ENCODE assay signal across 8 cellular contexts in genomic region chr14:100285021-100285912, GRCh38. TPM values are rescaled to one million over a fixed set of nuclear protein-coding genes. Genes with fewer than 3 reads are reported as not detected.
DNase-seq lines count a peak whose midpoint lies in the region; ATAC-seq, FAIRE-seq and TF ChIP-seq lines count a peak whose summit lies in the region.

No MANE protein-coding gene starts in this region.

- TF ChIP-seq CTCF in GM12865 (IDR thresholded peaks at IDR 0.05; ENCODE audit: insufficient read depth, low read depth, low read length, missing control alignments), result peak; percentile 89
- TF ChIP-seq CTCF in K562 (IDR thresholded peaks at IDR 0.05 in 2 of 3, conservative IDR thresholded peaks at IDR 0.05 in 1 of 3; ENCODE audit: insufficient read depth in 2 of 3, low read depth in 1 of 3, low read length in 3 of 3), result peak in 2 of 3 experiments; percentile 77 to 85

- TF ChIP-seq EP300 in K562 (IDR thresholded peaks at IDR 0.05; ENCODE audit: low read length), result no peak

- peaks cover 2% of the 10 kb centered on the region; the same call in 1 of the 3 replicates for H3K79me2 ChIP-seq in K562 (ENCODE audit: control insufficient read depth, insufficient read depth, low read length)

- peak; percentile 74; the same call in 1 of the 2 replicates for TF ChIP-seq POLR2A in K562 (conservative IDR thresholded peaks at IDR 0.05)

- H3K9me1 ChIP-seq in K562 (ENCODE audit: control insufficient read depth, insufficient read depth, low read length), result no peaks in the 10 kb centered on the region

- WGBS in K562 (ENCODE audit: insufficient coverage, low coverage, missing lambda C conversion rate), result under 1% methylated on average over 24 of the region's 82 CpGs

- no peaks in the 10 kb centered on the region for H3K9me3 ChIP-seq in K562 (replicated peaks; ENCODE audit: control insufficient read depth, insufficient read depth, low read depth, low read length)

- H4K20me1 ChIP-seq in K562 (replicated peaks; ENCODE audit: control insufficient read depth, insufficient read depth, low read length), result 0 out of 2 replicates have a peak, but pooled peaks cover 3% of the 10 kb centered on the region

- no TSS peak for BruUV-seq in K562 (replicated peaks; lab: Mats Ljungman, UMichigan)

- H3K4me2 ChIP-seq in K562 (ENCODE audit: insufficient read depth, low read length), result peak overlapping the region; percentile 75

- intact Hi-C loops in K562 (cut with micrococcal nuclease), result loop anchor here (1.0 kb wide), 1 partner anchor 90 kb away; a partner anchor contains a TSS

- H3K4me1 ChIP-seq in K562 (replicated peaks in 1 of 2; ENCODE audit: control insufficient read depth in 2 of 2, insufficient read depth in 2 of 2, low read length in 2 of 2), result peaks cover 0 to 25% of the 10 kb centered on the region in 2 experiments; a peak in 3 of 5 replicates

- peak overlapping the region; percentile 75 for H3K4me3 ChIP-seq in GM12865 (ENCODE audit: low read depth, low read length)
- H3K4me3 ChIP-seq in K562, result peak overlapping the region; percentile 64

- peak overlapping the region; percentile 91 for H2AFZ ChIP-seq in K562 (ENCODE audit: low read depth, low read length)

- DNase-seq in GM12865 (ENCODE audit: low read depth) (peak; percentile 86), KBM-7 (peak; percentile 70), T-helper 22 cell (ENCODE audit: low read depth) (peak; percentile 62), K562 (ENCODE audit: extremely low read depth in 1 of 4, low spot score in 3 of 4) (peak; percentile 78 to 96 (median 94)), iPS-NIHi11 (ENCODE audit: low spot score) (peak; percentile 96), DMS153 (lab: John Stamatoyannopoulos, UW) (no peak)
- DNase-seq in stimulated activated CD4-positive, alpha-beta T cell treated with anti-CD3 and anti-CD28 coated beads, Interleukin-12 subunit alpha, Interleukin-12 subunit beta, amount 100 ng/mL, for 48 hours (ENCODE audit: low read depth in 2 of 3, low spot score in 1 of 3), result peak; percentile 54 to 74 (median 69)

- H3K27ac ChIP-seq in K562 (ENCODE audit: extremely low read depth, low read depth, low read length), result peak overlapping the region; percentile 96

- H3K9ac ChIP-seq in K562 (ENCODE audit: insufficient read depth in 1 of 2, low read depth in 2 of 2, low read length in 2 of 2), result peak overlapping the region; percentile 94 to 97

- no peak for FAIRE-seq in K562 (lab: Jason Lieb, UNC)

- ATAC-seq in GM21717 (IDR thresholded peaks at IDR 0.05; ENCODE audit: unreplicated experiment) (peak; percentile 81), K562 (peak; percentile 94)

- peak; percentile 20 to 34; a peak in 3 of 4 replicates for TF ChIP-seq RAD21 in K562 (CRISPR knock-in tag; conservative IDR thresholded peaks at IDR 0.05 in 1 of 2, IDR thresholded peaks at IDR 0.05 in 1 of 2)

- H3K36me3 ChIP-seq in K562 (ENCODE audit: control insufficient read depth, insufficient read depth, low read length), result peaks cover 16% of the 10 kb centered on the region; the same call in 1 of the 3 replicates

- POLR2A ChIA-PET in K562 (lab: Yijun Ruan, JAX), result interaction anchor here (0.6 to 3.3 kb wide), 6 partner anchors 10 to 392 kb away, joined by 3 to 11 read pairs (median 3); a partner anchor contains a TSS

- in situ Hi-C loops in KBM-7 (cut with MboI; ENCODE audit: low pct_unique_long_range_greater_than_20kb, low sequenced_read_pairs) (no loop called here), K562 (cut with MboI) (no loop called here)

- CTCF ChIA-PET in K562 (lab: Yijun Ruan, JAX; ENCODE audit: low intra/inter-chr PET ratio), result interaction anchor here (0.6 kb wide), 1 partner anchor 1640 kb away, joined by 3 read pairs; no protein-coding TSS in a partner anchor

- H3K27me3 ChIP-seq in K562 (ENCODE audit: control insufficient read depth in 2 of 2, insufficient read depth in 2 of 2, low read length in 2 of 2), result no peaks in the 10 kb centered on the region

TF ChIP-seq in K562, 482 proteins besides CTCF, POLR2A, EP300 and RAD21 (continues in another document):
- TF ChIP-seq ZNF512 (tag; IDR thresholded peaks at IDR 0.05) (no peak), NFATC3 (IDR thresholded peaks at IDR 0.05) (no peak), ERF (CRISPR knock-in tag; IDR thresholded peaks at IDR 0.05) (0 out of 2 replicates have a peak, but pooled peaks have one; percentile 9), MYBL2 (IDR thresholded peaks at IDR 0.05; ENCODE audit: low read depth) (no peak), MYBL2 (CRISPR knock-in tag; IDR thresholded peaks at IDR 0.05; ENCODE audit: borderline replicate concordance) (no peak), NELFE (IDR thresholded peaks at IDR 0.05; ENCODE audit: insufficient read depth, insufficient read length) (no peak)

RNA-seq across cellular contexts. Expression of gene SLC25A29, which starts 21.0 kb away (rescaled TPM):
- 25.5 and 46.3 TPM in 2 replicates for total RNA-seq in K562 (2011; cell fraction: chromatin; rRNA removed; ENCODE audit: low replicate concordance)
- total RNA-seq in K562 (2011; cell fraction: nucleolus; rRNA removed), result 35.9 TPM in 2 replicates
- total RNA-seq in K562 (2011; cell fraction: nucleoplasm; rRNA removed), result 25.8 and 28.6 TPM in 2 replicates
- total RNA-seq in K562 (2014; rRNA removed) (12.7 and 17.5 TPM in 2 replicates), K562 (2014; rRNA removed; fragmentation: Illumina TruSeq; extraction: Trizol) (2.0 and 2.7 TPM in 2 replicates), K562 (2015; rRNA removed; fragmentation: Illumina TruSeq; extraction: Trizol) (3.8 and 4.1 TPM in 2 replicates), K562 (2021) (13.7 and 14.5 TPM in 2 replicates)
- polyA plus RNA-seq in K562 (2011; rRNA removed) (11.3 and 20.4 TPM in 2 replicates), K562 (2014; fragmentation: Illumina TruSeq; extraction: Trizol) (4.7 and 4.8 TPM in 2 replicates), K562 (2014; fragmentation: Nextera tagmentation; extraction: Ambion mirVana) (under 1 TPM; 0.07 to 0.25 TPM), K562 (2014; rRNA removed) (14.1 and 16.4 TPM in 2 replicates)
- 19.0 and 24.9 TPM in 2 replicates for polyA plus RNA-seq in K562 (2011; cell fraction: cytosol; rRNA removed)
- polyA plus RNA-seq in K562 (2011; cell fraction: nucleus; rRNA removed), result 94.7 and 105 TPM in 2 replicates
- polyA plus RNA-seq in K562 (2012), result 6.3 and 8.5 TPM in 2 replicates
- polyA minus RNA-seq in K562 (2011; rRNA and poly(A)+ RNA removed), result 3.0 and 3.6 TPM in 2 replicates
- polyA minus RNA-seq in K562 (2011; cell fraction: cytosol; rRNA and poly(A)+ RNA removed), result 7.5 and 8.0 TPM in 2 replicates
- polyA minus RNA-seq in K562 (2011; cell fraction: nucleus; rRNA and poly(A)+ RNA removed), result 15.0 and 16.2 TPM in 2 replicates

RNA-seq across cellular contexts. Expression of gene SLC25A47, which starts 37.9 kb away (rescaled TPM):
- total RNA-seq in K562 (2011; cell fraction: chromatin; rRNA removed; ENCODE audit: low replicate concordance), result not detected in 2 replicates
- total RNA-seq in K562 (2011; cell fraction: nucleolus; rRNA removed), result not detected in 2 replicates
- total RNA-seq in K562 (2011; cell fraction: nucleoplasm; rRNA removed), result not detected in 2 replicates
- total RNA-seq in K562 (2014; rRNA removed) (0.23 and 0.24 TPM in 2 replicates), K562 (2014; rRNA removed; fragmentation: Illumina TruSeq; extraction: Trizol) (not detected in 2 replicates), K562 (2015; rRNA removed; fragmentation: Illumina TruSeq; extraction: Trizol) (0.22 TPM in 1 of 2 replicates, not detected in the other), K562 (2021) (0.09 and 0.25 TPM in 2 replicates)
- polyA plus RNA-seq in K562 (2011; rRNA removed) (not detected in 2 replicates), K562 (2014; fragmentation: Illumina TruSeq; extraction: Trizol) (not detected in 2 replicates), K562 (2014; fragmentation: Nextera tagmentation; extraction: Ambion mirVana) (not detected), K562 (2014; rRNA removed) (not detected in 2 replicates)
- polyA plus RNA-seq in K562 (2011; cell fraction: cytosol; rRNA removed), result not detected in 2 replicates
- not detected in 2 replicates for polyA plus RNA-seq in K562 (2011; cell fraction: nucleus; rRNA removed)
- 0.06 TPM in 1 of 2 replicates, not detected in the other for polyA plus RNA-seq in K562 (2012)
- not detected in 2 replicates for polyA minus RNA-seq in K562 (2011; rRNA and poly(A)+ RNA removed)
- polyA minus RNA-seq in K562 (2011; cell fraction: cytosol; rRNA and poly(A)+ RNA removed), result not detected in 2 replicates
- polyA minus RNA-seq in K562 (2011; cell fraction: nucleus; rRNA and poly(A)+ RNA removed), result not detected in 2 replicates

RNA-seq across cellular contexts. Expression of gene YY1, which starts 46.3 kb away (rescaled TPM):
- 30.4 and 53.6 TPM in 2 replicates for total RNA-seq in K562 (2011; cell fraction: chromatin; rRNA removed; ENCODE audit: low replicate concordance)
- total RNA-seq in K562 (2011; cell fraction: nucleolus; rRNA removed), result 21.0 and 21.6 TPM in 2 replicates
- 32.7 and 52.1 TPM in 2 replicates for total RNA-seq in K562 (2011; cell fraction: nucleoplasm; rRNA removed)
- 45.3 and 46.7 TPM in 2 replicates for total RNA-seq in K562 (2014; rRNA removed)
- 70.8 and 81.3 TPM in 2 replicates for total RNA-seq in K562 (2014; rRNA removed; fragmentation: Illumina TruSeq; extraction: Trizol)
- 44.3 and 53.0 TPM in 2 replicates for total RNA-seq in K562 (2015; rRNA removed; fragmentation: Illumina TruSeq; extraction: Trizol)
- 74.2 and 76.9 TPM in 2 replicates for total RNA-seq in K562 (2021)
- polyA plus RNA-seq in K562 (2011; rRNA removed), result 35.4 and 55.0 TPM in 2 replicates
- 16.4 TPM in 2 replicates for polyA plus RNA-seq in K562 (2011; cell fraction: cytosol; rRNA removed)
- polyA plus RNA-seq in K562 (2011; cell fraction: nucleus; rRNA removed), result 22.7 and 24.9 TPM in 2 replicates
- 44.5 and 48.2 TPM in 2 replicates for polyA plus RNA-seq in K562 (2012)
- 43.9 and 46.5 TPM in 2 replicates for polyA plus RNA-seq in K562 (2014; fragmentation: Illumina TruSeq; extraction: Trizol)
- 10 to 100 TPM; 20.8 to 21.0 TPM for polyA plus RNA-seq in K562 (2014; fragmentation: Nextera tagmentation; extraction: Ambion mirVana)
- polyA plus RNA-seq in K562 (2014; rRNA removed), result 28.8 and 29.0 TPM in 2 replicates
- polyA minus RNA-seq in K562 (2011; rRNA and poly(A)+ RNA removed), result 33.4 and 50.0 TPM in 2 replicates
- 21.0 and 27.0 TPM in 2 replicates for polyA minus RNA-seq in K562 (2011; cell fraction: cytosol; rRNA and poly(A)+ RNA removed)
- polyA minus RNA-seq in K562 (2011; cell fraction: nucleus; rRNA and poly(A)+ RNA removed), result 11.6 and 19.1 TPM in 2 replicates
